In the genomic region with DNA sequence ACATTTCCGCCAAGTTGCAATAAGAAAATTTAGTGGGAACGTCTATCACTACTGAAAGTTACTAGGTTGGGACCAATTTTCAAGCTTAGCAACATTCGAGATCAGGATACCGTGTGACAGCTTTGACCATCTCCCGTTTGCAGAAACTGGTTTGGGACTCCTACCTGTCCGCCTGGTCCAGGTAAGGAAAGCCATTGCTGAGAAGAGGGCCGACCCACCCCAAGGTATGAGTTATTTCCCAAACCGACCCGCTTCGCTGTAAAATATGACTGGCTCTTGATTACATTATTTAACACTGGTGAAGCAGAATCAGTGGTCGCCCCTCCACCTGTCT, we compare ENCODE assay signal across 8 cellular contexts. TPM values are rescaled to one million over a fixed set of nuclear protein-coding genes. Genes with fewer than 3 reads are reported as not detected.
DNase-seq lines count a peak whose midpoint lies in the region; ATAC-seq and TF ChIP-seq lines count a peak whose summit lies in the region.

No MANE protein-coding gene starts in this region.

- H3K27me3 Mint-ChIP-seq in Calu3 (ENCODE audit: unreplicated experiment): no peaks in the 10 kb centered on the region
- no peaks in the 10 kb centered on the region for H3K27me3 Mint-ChIP-seq in endodermal cell (ENCODE audit: insufficient read depth)

- no peaks in the 10 kb centered on the region for H3K9me3 Mint-ChIP-seq in Calu3 (ENCODE audit: low read depth, unreplicated experiment)
- H3K9me3 Mint-ChIP-seq in endodermal cell: no peaks in the 10 kb centered on the region

- ATAC-seq in HG02763 (IDR thresholded peaks at IDR 0.05; ENCODE audit: unreplicated experiment) (no peak), GM19397 (IDR thresholded peaks at IDR 0.05; ENCODE audit: unreplicated experiment) (no peak)

- H3K4me1 Mint-ChIP-seq in Calu3 (ENCODE audit: low read depth, unreplicated experiment) (no peaks in the 10 kb centered on the region), endodermal cell (peaks cover 20% of the 10 kb centered on the region)

- H3K79me2 ChIP-seq in osteoblast (ENCODE audit: insufficient read depth, low read length): peaks cover 12% of the 10 kb centered on the region

- H3K27ac ChIP-seq in endodermal cell (ENCODE audit: low read depth, low read length) (no peak overlapping the region), osteoblast (ENCODE audit: low read depth, low read length) (peak overlapping the region; percentile 88)

- no peaks in the 10 kb centered on the region for H3K9me3 ChIP-seq in endodermal cell (ENCODE audit: control insufficient read depth, low read length)
- no peaks in the 10 kb centered on the region for H3K9me3 ChIP-seq in osteoblast (ENCODE audit: low read depth, low read length)

- CTCF ChIA-PET in Calu3 (lab: Charles Lee): interaction anchor here (1.8 kb wide), 1 partner anchor 40 kb away, joined by 7 read pairs; no protein-coding TSS in a partner anchor

- H2AFZ ChIP-seq in osteoblast (ENCODE audit: low read length): peak overlapping the region; percentile 95

- 17 to 23% methylated on average over 8 to 11 of the region's 11 CpGs for WGBS in endodermal cell (ENCODE audit: insufficient coverage in 1 of 2, insufficient read length in 1 of 2), 2 experiments

- H3K9ac ChIP-seq in endodermal cell (ENCODE audit: extremely low read depth, low read length, poor library complexity, severe bottlenecking): peak overlapping the region; percentile 81

- H3K36me3 Mint-ChIP-seq in Calu3 (ENCODE audit: insufficient read depth, unreplicated experiment) (peaks cover 19% of the 10 kb centered on the region), endodermal cell (ENCODE audit: low read depth) (peaks cover 2% of the 10 kb centered on the region)

- TSS peak; percentile 56 for BruUV-seq in Calu3 (replicated peaks; lab: Mats Ljungman, UMichigan)

- intact Hi-C loops in Calu3 (cut with micrococcal nuclease; ENCODE audit: unreplicated experiment) (no loop called here), posterior vena cava (cut with DNase I) (no loop called here)

- no peaks in the 10 kb centered on the region for H3K4me1 ChIP-seq in endodermal cell (ENCODE audit: control insufficient read depth, insufficient read depth, low read length)
- peaks cover 14% of the 10 kb centered on the region for H3K4me1 ChIP-seq in osteoblast (ENCODE audit: insufficient read depth, low read length)

- no peak for TF ChIP-seq POLR2A in NB4 (IDR thresholded peaks at IDR 0.05; ENCODE audit: extremely low read depth, insufficient read length)

- peak overlapping the region; percentile 98 for H3K4me2 ChIP-seq in osteoblast (ENCODE audit: insufficient read depth, low read length)

- no peaks in the 10 kb centered on the region for H3K27me3 ChIP-seq in endodermal cell (ENCODE audit: control insufficient read depth, insufficient read depth, low read length, poor library complexity, severe bottlenecking)
- no peaks in the 10 kb centered on the region for H3K27me3 ChIP-seq in osteoblast (ENCODE audit: insufficient read depth, low read length)

- peaks cover 7% of the 10 kb centered on the region for H3K36me3 ChIP-seq in endodermal cell (ENCODE audit: control insufficient read depth, insufficient read depth, low read length)
- no peaks in the 10 kb centered on the region for H3K36me3 ChIP-seq in osteoblast (ENCODE audit: insufficient read depth, low read length)

- H3K4me3 Mint-ChIP-seq in Calu3 (ENCODE audit: low read depth, unreplicated experiment) (peak overlapping the region; percentile 92), endodermal cell (peak overlapping the region; percentile 92)

- H4K20me1 ChIP-seq in osteoblast (ENCODE audit: insufficient read depth, low read length): no peaks in the 10 kb centered on the region

- DNase-seq in Calu3 (no peak), NB4 (ENCODE audit: low read depth) (no peak), endodermal cell (no peak), osteoblast (ENCODE audit: insufficient read length, low spot score, missing footprints) (no peak), posterior vena cava (ENCODE audit: low spot score) (no peak), A172 (ENCODE audit: low spot score) (no peak)

- H3K27ac Mint-ChIP-seq in Calu3 (ENCODE audit: unreplicated experiment) (peak overlapping the region; percentile 95), endodermal cell (peak overlapping the region; percentile 98)

- H3K4me3 ChIP-seq in NB4 (ENCODE audit: low read depth, low read length) (peak overlapping the region; percentile 83), endodermal cell (ENCODE audit: low read length) (peak overlapping the region; percentile 87), osteoblast (ENCODE audit: insufficient read depth, low read length) (peak overlapping the region; percentile 81)

- TF ChIP-seq CTCF in Calu3 (IDR thresholded peaks at IDR 0.05; ENCODE audit: unreplicated experiment) (no peak), NB4 (IDR thresholded peaks at IDR 0.05; ENCODE audit: low read depth, low read length) (no peak), endodermal cell (conservative IDR thresholded peaks at IDR 0.05) (no peak), osteoblast (IDR thresholded peaks at IDR 0.05; ENCODE audit: extremely low read depth, low read depth, low read length) (no peak)

RNA-seq across cellular contexts. Expression of a gene that starts 0.3 kb away (rescaled TPM):
- 0.33 and 0.47 TPM in 2 replicates for total RNA-seq in Calu3 (2022)
- 1 to 10 TPM; 1.6 TPM for total RNA-seq in endodermal cell
- 1.5 TPM for polyA plus RNA-seq in endodermal cell (2013, experiment 1 of 2)
- 0.54 TPM for polyA plus RNA-seq in endodermal cell (2013, experiment 2 of 2)
- 0.29 and 0.36 TPM in 2 replicates for total RNA-seq in osteoblast
- 1 to 10 TPM in 1 of 2 donors, not detected in 1; 1.1 TPM for total RNA-seq in posterior vena cava
- total RNA-seq in A172 (2014; rRNA removed; shearing (Covaris generic)): 0.38 TPM in 1 of 2 replicates, not detected in the other

RNA-seq across cellular contexts. Expression of a gene that starts 0.3 kb away (rescaled TPM):
- total RNA-seq in Calu3 (2022) (8.6 and 10.5 TPM in 2 replicates), endodermal cell (10 to 100 TPM in 1 of 2 donors, 1 to 10 TPM in 1; 9.7 to 21.4 TPM), osteoblast (27.9 and 28.0 TPM in 2 replicates), posterior vena cava (10 to 100 TPM; 21.2 to 26.5 TPM)
- 21.4 TPM for polyA plus RNA-seq in endodermal cell (2013, experiment 1 of 2)
- 21.9 TPM for polyA plus RNA-seq in endodermal cell (2013, experiment 2 of 2)
- 35.6 and 36.7 TPM in 2 replicates for total RNA-seq in A172 (2014; rRNA removed; shearing (Covaris generic))

RNA-seq across cellular contexts. Expression of a gene that starts 56.0 kb away (rescaled TPM):
- total RNA-seq in Calu3 (2022): 29.5 and 35.2 TPM in 2 replicates
- 100 to 1,000 TPM in 1 of 2 donors, 10 to 100 TPM in 1; 58.0 to 140 TPM for total RNA-seq in endodermal cell
- polyA plus RNA-seq in endodermal cell (2013, experiment 1 of 2): 35.7 TPM
- 35.5 TPM for polyA plus RNA-seq in endodermal cell (2013, experiment 2 of 2)
- 18.5 and 23.9 TPM in 2 replicates for total RNA-seq in osteoblast
- 10 to 100 TPM; 22.5 to 35.0 TPM for total RNA-seq in posterior vena cava
- 16.9 and 17.1 TPM in 2 replicates for total RNA-seq in A172 (2014; rRNA removed; shearing (Covaris generic))
